1 cellular context compared by ENCODE assay signal in genomic region chr12:112013601-112014402, GRCh38.
TF ChIP-seq lines count a peak whose summit lies in the region.

No MANE protein-coding gene starts in this region.

TF ChIP-seq in HepG2, 621 proteins besides CTCF, POLR2A, EP300 and RAD21 (continued from another document and continues in another):
- TF ChIP-seq ZNF333 (CRISPR knock-in tag; IDR thresholded peaks at IDR 0.05; ENCODE audit: borderline replicate concordance) (no peak; the same call in 1 of the 2 replicates), ZNF710 (CRISPR knock-in tag; IDR thresholded peaks at IDR 0.05; ENCODE audit: borderline replicate concordance) (peak; percentile 30; the same call in 1 of the 2 replicates), ZNF605 (CRISPR knock-in tag; IDR thresholded peaks at IDR 0.05) (no peak), ZNF30 (CRISPR knock-in tag; IDR thresholded peaks at IDR 0.05) (no peak), ZNF749 (CRISPR knock-in tag; IDR thresholded peaks at IDR 0.05; ENCODE audit: borderline replicate concordance) (no peak), ZNF230 (CRISPR knock-in tag; IDR thresholded peaks at IDR 0.05) (peak; percentile 77; the same call in 1 of the 2 replicates), AKNA (CRISPR knock-in tag; IDR thresholded peaks at IDR 0.05; ENCODE audit: borderline replicate concordance) (no peak), MAFK (conservative IDR thresholded peaks at IDR 0.05 in 1 of 2, IDR thresholded peaks at IDR 0.05 in 1 of 2; ENCODE audit: low read length in 2 of 2) (no peak), NR2F6 (IDR thresholded peaks at IDR 0.05) (no peak), NR2F6 (CRISPR knock-in tag; IDR thresholded peaks at IDR 0.05) (peak; percentile 52; the same call in 1 of the 2 replicates), KDM3A (CRISPR knock-in tag; IDR thresholded peaks at IDR 0.05; ENCODE audit: low read depth) (no peak; the same call in 1 of the 2 replicates), KDM4B (CRISPR knock-in tag; IDR thresholded peaks at IDR 0.05) (0 out of 2 replicates have a peak, but pooled peaks have one; percentile 26), ZNF562 (CRISPR knock-in tag; IDR thresholded peaks at IDR 0.05; ENCODE audit: borderline replicate concordance) (no peak; the same call in 1 of the 2 replicates), EZH2 (conservative IDR thresholded peaks at IDR 0.05; ENCODE audit: low read depth, low read length) (no peak), TEAD2 (CRISPR knock-in tag; IDR thresholded peaks at IDR 0.05) (no peak), ZNF510 (CRISPR knock-in tag; IDR thresholded peaks at IDR 0.05; ENCODE audit: low read depth) (0 out of 2 replicates have a peak, but pooled peaks have one; percentile 11), ZNF138 (CRISPR knock-in tag; IDR thresholded peaks at IDR 0.05; ENCODE audit: low read depth) (no peak), HMGA1 (CRISPR knock-in tag; conservative IDR thresholded peaks at IDR 0.05) (no peak), SOX13 (IDR thresholded peaks at IDR 0.05) (no peak), SOX13 (CRISPR knock-in tag; conservative IDR thresholded peaks at IDR 0.05 in 1 of 2, IDR thresholded peaks at IDR 0.05 in 1 of 2) (peak in 1 of 2 experiments; percentile 48; a peak in 2 of 4 replicates), HNF4G (IDR thresholded peaks at IDR 0.05; ENCODE audit: borderline replicate concordance, low read depth, low read length) (no peak), HNF4G (CRISPR knock-in tag; IDR thresholded peaks at IDR 0.05; ENCODE audit: borderline replicate concordance, low read depth) (no peak), TAF1 (CRISPR knock-in tag; IDR thresholded peaks at IDR 0.05) (peak; percentile 51; the same call in 1 of the 2 replicates), ZNF383 (CRISPR knock-in tag; IDR thresholded peaks at IDR 0.05; ENCODE audit: borderline replicate concordance) (peak; percentile 97; the same call in 1 of the 2 replicates), NFYC (CRISPR knock-in tag; IDR thresholded peaks at IDR 0.05) (no peak; the same call in 1 of the 2 replicates), ELF4 (CRISPR knock-in tag; IDR thresholded peaks at IDR 0.05; ENCODE audit: borderline replicate concordance) (0 out of 2 replicates have a peak, but pooled peaks have one; percentile 53), XBP1 (CRISPR knock-in tag; IDR thresholded peaks at IDR 0.05) (no peak), ZNF850 (CRISPR knock-in tag; conservative IDR thresholded peaks at IDR 0.05) (0 out of 2 replicates have a peak, but pooled peaks have one; percentile 56), HBP1 (CRISPR knock-in tag; IDR thresholded peaks at IDR 0.05; ENCODE audit: low read depth) (0 out of 2 replicates have a peak, but pooled peaks have one; percentile 2), CSRNP2 (CRISPR knock-in tag; conservative IDR thresholded peaks at IDR 0.05; ENCODE audit: low read depth) (peak; percentile 27; the same call in 1 of the 2 replicates), ZNF564 (CRISPR knock-in tag; IDR thresholded peaks at IDR 0.05) (peak; percentile 68; the same call in 1 of the 2 replicates), TARDBP (CRISPR knock-in tag; IDR thresholded peaks at IDR 0.05) (no peak; the same call in 1 of the 2 replicates), PAF1 (CRISPR knock-in tag; IDR thresholded peaks at IDR 0.05) (peak; percentile 47; the same call in 1 of the 2 replicates), HMG20A (CRISPR knock-in tag; IDR thresholded peaks at IDR 0.05; ENCODE audit: borderline replicate concordance) (no peak), SRSF4 (IDR thresholded peaks at IDR 0.05; ENCODE audit: low read depth, low read length, poor library complexity, severe bottlenecking) (no peak), ZBTB20 (CRISPR knock-in tag; IDR thresholded peaks at IDR 0.05; ENCODE audit: borderline replicate concordance, low read depth) (no peak), NFIC (IDR thresholded peaks at IDR 0.05; ENCODE audit: low read length) (no peak), RXRA (CRISPR knock-in tag; IDR thresholded peaks at IDR 0.05) (0 out of 2 replicates have a peak, but pooled peaks have one; percentile 23), MAFG (CRISPR knock-in tag; IDR thresholded peaks at IDR 0.05) (no peak), RNF2 (conservative IDR thresholded peaks at IDR 0.05; ENCODE audit: low read depth) (0 out of 2 replicates have a peak, but pooled peaks have one; percentile 26), ZNF569 (CRISPR knock-in tag; IDR thresholded peaks at IDR 0.05; ENCODE audit: borderline replicate concordance) (no peak), ZNF468 (CRISPR knock-in tag; IDR thresholded peaks at IDR 0.05) (no peak), GLMP (CRISPR knock-in tag; IDR thresholded peaks at IDR 0.05; ENCODE audit: borderline replicate concordance) (no peak), ZNF777 (CRISPR knock-in tag; IDR thresholded peaks at IDR 0.05) (peak; percentile 56; the same call in 1 of the 2 replicates), ZNF18 (CRISPR knock-in tag; IDR thresholded peaks at IDR 0.05; ENCODE audit: insufficient replicate concordance) (no peak), MLXIP (CRISPR knock-in tag; IDR thresholded peaks at IDR 0.05; ENCODE audit: borderline replicate concordance) (peak; percentile 19; the same call in 1 of the 2 replicates), PRPF4 (IDR thresholded peaks at IDR 0.05; ENCODE audit: low read depth, low read length, poor library complexity, severe bottlenecking) (no peak), RBM22 (optimal IDR thresholded peaks at IDR 0.05; ENCODE audit: low read length) (no peak), ZNF775 (CRISPR knock-in tag; IDR thresholded peaks at IDR 0.05; ENCODE audit: borderline replicate concordance) (0 out of 2 replicates have a peak, but pooled peaks have one; percentile 73), SMARCE1 (IDR thresholded peaks at IDR 0.05; ENCODE audit: borderline replicate concordance) (no peak), TEAD3 (CRISPR knock-in tag; optimal IDR thresholded peaks at IDR 0.05; ENCODE audit: borderline replicate concordance) (peak; percentile 55), SMAD3 (CRISPR knock-in tag; IDR thresholded peaks at IDR 0.05) (peak; percentile 72), EEA1 (CRISPR knock-in tag; IDR thresholded peaks at IDR 0.05; ENCODE audit: borderline replicate concordance) (0 out of 2 replicates have a peak, but pooled peaks have one; percentile 15), ZNF747 (CRISPR knock-in tag; IDR thresholded peaks at IDR 0.05; ENCODE audit: borderline replicate concordance) (peak; percentile 44; the same call in 1 of the 2 replicates)
